Comparison of ENCODE assay signal across 14 cellular contexts in genomic region chr7:25841575-25841974, GRCh38.
"Had no signal": no experiment of that assay in that cellular context is flagged by ENCODE, and none has a peak within 500 bp of the region (broad histone marks: within the 10 kb centered on the region; RNA-seq: fewer than 3 reads in every experiment).

No MANE protein-coding gene starts in this region.

- H3K4me1 ChIP-seq: left lung had no signal

- H3K9me3 ChIP-seq: left lung, SJCRH30 had no signal

- H3K27me3 ChIP-seq: hepatocyte, SJCRH30 had no signal

- H3K27ac ChIP-seq: epithelial cell of prostate, hepatocyte, SJCRH30, skin epidermis had no signal

- DNase-seq: activated CD4-positive, alpha-beta memory T cell treated with anti-CD3 and anti-CD28 coated beads, Interleukin-2, amount 10 ng/mL, durations not matched to agents 7 days and 5 days; activated CD4-positive, alpha-beta T cell treated with anti-CD3 and anti-CD28 coated beads for 4 hours; activated effector memory CD4-positive, alpha-beta T cell treated with Interleukin-2 at 50 U/mL for 16 hours; activated naive CD4-positive, alpha-beta T cell treated with anti-CD3 and anti-CD28 coated beads, Interleukin-2, amount 50 U/mL, for 16 hours; activated T-cell treated with anti-CD3 and anti-CD28 coated beads, Interleukin-2, amount 50 U/mL, for 24 hours; left lung; SJCRH30; stimulated activated CD4-positive, alpha-beta T cell treated with anti-CD3 and anti-CD28 coated beads, Interleukin-15, amount 100 ng/mL, for 24 hours; stimulated activated CD4-positive, alpha-beta T cell treated with anti-CD3 and anti-CD28 coated beads, Interleukin-4, amount 100 ng/mL, for 1 hour; stimulated activated naive B cell treated with anti-CD40 and anti-IgM and Interleukin-4, amounts not matched to agents 10 μg/mL and 1 μg/mL and 100 μg/mL, for 72 hours had no signal

- H3K4me3 ChIP-seq: hepatocyte, left lung, SJCRH30, skin epidermis had no signal

- H3K36me3 ChIP-seq: left lung, SJCRH30 had no signal

- ATAC-seq: left lung; stimulated activated naive B cell treated with anti-CD40 and anti-IgM and Interleukin-4, amounts not matched to agents 10 μg/mL and 1 μg/mL and 100 μg/mL, for 72 hours; WTC11 had no signal
